Comparison of ENCODE assay signal across 18 cellular contexts in genomic region chr3:170484869-170485268, GRCh38.
DNase-seq lines count a peak whose midpoint lies in the region; TF ChIP-seq lines count a peak whose summit lies in the region.
"Had no signal": no experiment of that assay in that cellular context is flagged by ENCODE, and none has a peak within 500 bp of the region (broad histone marks: within the 10 kb centered on the region; RNA-seq: fewer than 3 reads in every experiment).

No MANE protein-coding gene starts in this region.

- H4K8ac ChIP-seq in mesenchymal stem cell (ENCODE audit: low read length): no peak overlapping the region

- H3K4me3 ChIP-seq in HEK293 (ENCODE audit: low read depth, low read length) (no peak overlapping the region), mesenchymal stem cell (ENCODE audit: insufficient read depth in 1 of 2, low read depth in 1 of 2, low read length in 2 of 2) (no peak overlapping the region), ovary (no peak overlapping the region)
- H3K4me3 ChIP-seq: GM23338 had no signal

- no peak for DNase-seq in caudate nucleus (lab: John Stamatoyannopoulos, UW)
- no peak for DNase-seq in mesenchymal stem cell
- no peak for DNase-seq in neural crest cell (ENCODE audit: low read depth, low spot score)
- no peak for DNase-seq in ovary
- DNase-seq in 8988T: no peak
- no peak for DNase-seq in activated CD4-positive, alpha-beta T cell treated with anti-CD3 and anti-CD28 coated beads, Interleukin-2, amount 50 U/mL, for 4 hours
- no peak for DNase-seq in foreskin melanocyte
- DNase-seq: Caco-2; CD4-positive, alpha-beta T cell; DMS153; DMS79 treated with DMSO at 0.1 percent for 48 hours; GF-D8; HCEC 1CT; HFFc6 had no signal

- no peak overlapping the region for H3K27ac ChIP-seq in HEK293 (ENCODE audit: extremely low read depth, low read depth, low read length)
- peak overlapping the region; percentile 95 for H3K27ac ChIP-seq in caudate nucleus (ENCODE audit: low read depth, low read length)
- no peak overlapping the region for H3K27ac ChIP-seq in mesenchymal stem cell (ENCODE audit: low read length, poor library complexity, severe bottlenecking)
- no peak overlapping the region for H3K27ac ChIP-seq in ovary
- H3K27ac ChIP-seq: C4-2B, HL-60 had no signal

- H3K4me1 ChIP-seq in HEK293 (ENCODE audit: control insufficient read depth, insufficient read depth, low read length) (no peaks in the 10 kb centered on the region), mesenchymal stem cell (ENCODE audit: control insufficient read depth, insufficient read depth, low read depth, low read length) (peaks cover 1% of the 10 kb centered on the region), ovary (ENCODE audit: insufficient read depth) (no peaks in the 10 kb centered on the region)
- H3K4me1 ChIP-seq: Caco-2 had no signal

- H3K36me3 ChIP-seq in HEK293 (ENCODE audit: control insufficient read depth in 2 of 2, insufficient read depth in 1 of 2, low read length in 2 of 2) (no peaks in the 10 kb centered on the region), mesenchymal stem cell (ENCODE audit: control insufficient read depth in 1 of 2, insufficient read depth in 2 of 2, low read depth in 1 of 2, low read length in 2 of 2) (peaks cover 3 to 56% of the 10 kb centered on the region in 2 experiments), ovary (no peaks in the 10 kb centered on the region)

- H3K79me1 ChIP-seq in mesenchymal stem cell (replicated peaks; ENCODE audit: low read length, poor library complexity, severe bottlenecking): no peaks in the 10 kb centered on the region

- intact Hi-C loops in ovary (cut with DNase I): no loop called here

- H2AFZ ChIP-seq in mesenchymal stem cell (ENCODE audit: low read depth, low read length): no peak overlapping the region
- H2AFZ ChIP-seq: GM23338 had no signal

- no peak overlapping the region for H3K4ac ChIP-seq in mesenchymal stem cell (ENCODE audit: low read depth in 1 of 2, low read length in 2 of 2)

- no peaks in the 10 kb centered on the region for H3K36me3 Mint-ChIP-seq in neural crest cell (ENCODE audit: low read depth)

- H3K27me3 Mint-ChIP-seq in neural crest cell (ENCODE audit: low read depth): no peaks in the 10 kb centered on the region
- H3K27me3 Mint-ChIP-seq: CD4-positive, alpha-beta T cell had no signal

- H3K27ac Mint-ChIP-seq in neural crest cell (ENCODE audit: unreplicated experiment): peak overlapping the region; percentile 83
- H3K27ac Mint-ChIP-seq: CD4-positive, alpha-beta T cell; GM23338; HFFc6 had no signal

- no peak for TF ChIP-seq EP300 in ovary (IDR thresholded peaks at IDR 0.05)

- peak overlapping the region; percentile 1 for H3K9ac ChIP-seq in mesenchymal stem cell (ENCODE audit: low read length)

- H3K18ac ChIP-seq in mesenchymal stem cell (ENCODE audit: low read depth in 1 of 2, low read length in 2 of 2): no peak overlapping the region

- peak overlapping the region in 1 of 2 experiments; percentile 22 for H2BK12ac ChIP-seq in mesenchymal stem cell (ENCODE audit: low read length in 2 of 2)

- no peak overlapping the region for H3K23ac ChIP-seq in mesenchymal stem cell (ENCODE audit: low read length in 2 of 2)

- H3K4me1 Mint-ChIP-seq in neural crest cell: peaks cover 20% of the 10 kb centered on the region

- POLR2A ChIA-PET in HEK293 (lab: Yijun Ruan, JAX): no interaction called here

- CTCF ChIA-PET in HEK293 (lab: Yijun Ruan, JAX): no interaction called here

- TF ChIP-seq CTCF in HEK293 (tag by site-specific recombination; IDR thresholded peaks at IDR 0.05) (no peak), neural crest cell (conservative IDR thresholded peaks at IDR 0.05) (no peak), ovary (IDR thresholded peaks at IDR 0.05) (no peak)

- H3K9me3 ChIP-seq in HEK293 (ENCODE audit: control insufficient read depth, insufficient read depth, low read depth, low read length): no peaks in the 10 kb centered on the region
- H3K9me3 ChIP-seq in mesenchymal stem cell (ENCODE audit: control insufficient read depth, low read length): no peaks in the 10 kb centered on the region
- H3K9me3 ChIP-seq in ovary: no peaks in the 10 kb centered on the region
- H3K9me3 ChIP-seq: Caco-2 had no signal

- H2BK15ac ChIP-seq in mesenchymal stem cell (ENCODE audit: low read depth, poor library complexity, severe bottlenecking): no peak overlapping the region

- H3K9me3 Mint-ChIP-seq in neural crest cell: no peaks in the 10 kb centered on the region
- H3K9me3 Mint-ChIP-seq: CD4-positive, alpha-beta T cell; GM23338; HFFc6 had no signal

- H3K4me2 ChIP-seq in mesenchymal stem cell (ENCODE audit: low read length, poor library complexity, severe bottlenecking): no peak overlapping the region
- H3K4me2 ChIP-seq: GM23338 had no signal

- no peak overlapping the region for H2AK5ac ChIP-seq in mesenchymal stem cell (ENCODE audit: low read length, severe bottlenecking)

- no peak overlapping the region for H4K91ac ChIP-seq in mesenchymal stem cell (ENCODE audit: low read length)

- H3K27me3 ChIP-seq in mesenchymal stem cell (ENCODE audit: control insufficient read depth in 1 of 2, insufficient read depth in 1 of 2, low read length in 2 of 2) (peaks cover 0 to 8% of the 10 kb centered on the region in 2 experiments), ovary (no peaks in the 10 kb centered on the region)

- TF ChIP-seq POLR2A in ovary (IDR thresholded peaks at IDR 0.05): no peak

- H2BK5ac ChIP-seq in mesenchymal stem cell (ENCODE audit: low read depth, low read length, poor library complexity, severe bottlenecking): no peak overlapping the region

- 88% methylated on average over 3 of the region's 4 CpGs for WGBS in mesenchymal stem cell
- 82 to 87% (median 84%) methylated on average over 4 of the region's 4 CpGs for WGBS in ovary, 3 donors

- no peak overlapping the region for H3K14ac ChIP-seq in mesenchymal stem cell (ENCODE audit: low read length in 2 of 2)

- H2BK120ac ChIP-seq in mesenchymal stem cell (ENCODE audit: low read depth, low read length): no peak overlapping the region

- H3K4me3 Mint-ChIP-seq in neural crest cell: no peak overlapping the region
- H3K4me3 Mint-ChIP-seq: CD4-positive, alpha-beta T cell; GM23338; HFFc6 had no signal

TF ChIP-seq in HEK293, 187 proteins besides CTCF, POLR2A, EP300 and RAD21:
- TF ChIP-seq ZNF26 (tag by site-specific recombination; IDR thresholded peaks at IDR 0.05) (no peak), EGR2 (tag by site-specific recombination; IDR thresholded peaks at IDR 0.05; ENCODE audit: low read depth) (peak; percentile 82), ZBTB17 (tag by site-specific recombination; IDR thresholded peaks at IDR 0.05) (no peak), SP2 (tag by site-specific recombination; IDR thresholded peaks at IDR 0.05) (no peak), ZNF629 (tag by site-specific recombination; IDR thresholded peaks at IDR 0.05) (no peak), ZNF529 (tag by site-specific recombination; IDR thresholded peaks at IDR 0.05; ENCODE audit: insufficient replicate concordance) (no peak), KLF7 (tag by site-specific recombination; IDR thresholded peaks at IDR 0.05; ENCODE audit: borderline replicate concordance) (no peak), ZNF2 (tag by site-specific recombination; IDR thresholded peaks at IDR 0.05) (no peak), ZFHX2 (tag by site-specific recombination; conservative IDR thresholded peaks at IDR 0.05) (peak; percentile 85), ZNF112 (tag by site-specific recombination; IDR thresholded peaks at IDR 0.05) (no peak), ZBTB49 (tag by site-specific recombination; IDR thresholded peaks at IDR 0.05; ENCODE audit: low read depth) (no peak)
